In genomic region chr14:61537567-61538463, GRCh38 we compare ENCODE assay signal across 8 cellular contexts.
A peak's percentile ranks its signal among the peaks of the same experiment; 100 is the strongest.
DNase-seq lines count a peak whose midpoint lies in the region; ATAC-seq and TF ChIP-seq lines count a peak whose summit lies in the region.

No MANE protein-coding gene starts in this region.

- H3K9me3 Mint-ChIP-seq in endothelial cell (ENCODE audit: unreplicated experiment) (no peaks in the 10 kb centered on the region), naive B cell (no peaks in the 10 kb centered on the region)

- H3K27ac Mint-ChIP-seq in endothelial cell (ENCODE audit: unreplicated experiment) (peak overlapping the region; percentile 83), naive B cell (peak overlapping the region in 4 of 6 donors; percentile 26 to 55 (median 33))

- H3K4me3 Mint-ChIP-seq in endothelial cell (ENCODE audit: unreplicated experiment) (peak overlapping the region; percentile 21), naive B cell (no peak overlapping the region)

- peaks cover 6% of the 10 kb centered on the region for H3K36me3 Mint-ChIP-seq in endothelial cell (ENCODE audit: low read depth, unreplicated experiment)
- no peaks in the 10 kb centered on the region for H3K36me3 Mint-ChIP-seq in naive B cell

- peaks cover 10% of the 10 kb centered on the region for H3K27me3 Mint-ChIP-seq in endothelial cell (ENCODE audit: unreplicated experiment)
- no peaks in the 10 kb centered on the region for H3K27me3 Mint-ChIP-seq in naive B cell

- DNase-seq in COLO829 (ENCODE audit: low spot score) (peak; percentile 64), SW480 (ENCODE audit: low spot score) (peak; percentile 95), endothelial cell (ENCODE audit: low spot score) (no peak), naive B cell (no peak), putamen (ENCODE audit: low spot score) (no peak), DMS 273 treated with DMSO at 0.1 percent for 48 hours (lab: John Stamatoyannopoulos, UW) (no peak)

- peak; percentile 60 for ATAC-seq in HG03442 (IDR thresholded peaks at IDR 0.05; ENCODE audit: unreplicated experiment)
- no peak for ATAC-seq in naive B cell (ENCODE audit: low read depth in 2 of 2)
- no peak for ATAC-seq in HG02970 (IDR thresholded peaks at IDR 0.05; ENCODE audit: low FRiP score, unreplicated experiment)

- H3K4me1 Mint-ChIP-seq in endothelial cell (ENCODE audit: unreplicated experiment) = peaks cover 33% of the 10 kb centered on the region
- H3K4me1 Mint-ChIP-seq in naive B cell = peaks cover 4 to 21% (median 4%) of the 10 kb centered on the region in 3 donors

- TF ChIP-seq CTCF in endothelial cell (IDR thresholded peaks at IDR 0.05; ENCODE audit: unreplicated experiment) = no peak

Comparison
In these comparisons a context has a peak if more than half of its experiments do, and no peak if none do; other contexts are left out.
1. DNase-seq: peak in COLO829 (single experiment) and SW480 (single experiment); none in endothelial cell (single experiment), naive B cell (single experiment), putamen (single experiment) and DMS 273 treated with DMSO at 0.1 percent for 48 hours (single experiment).